Comparison of ENCODE assay signal across 23 cellular contexts in the genomic region with DNA sequence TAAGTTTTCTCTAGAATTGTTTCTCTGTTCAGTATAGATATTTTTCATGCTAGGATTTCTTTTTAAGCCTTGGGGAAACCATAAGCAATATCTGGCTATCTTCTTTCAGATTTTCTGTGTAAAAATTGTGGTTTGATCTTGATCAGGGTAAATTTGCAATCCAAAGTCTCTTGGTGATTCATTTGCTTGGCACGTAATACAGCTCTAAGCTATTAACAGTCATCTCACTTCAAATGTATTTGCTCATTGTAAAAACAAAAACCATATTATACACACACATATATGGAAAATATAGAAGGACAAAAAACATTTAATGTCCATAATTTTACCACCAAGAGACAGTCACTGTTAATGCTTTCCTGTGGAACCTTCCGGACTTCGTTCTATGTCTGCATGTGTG.
DNase-seq lines count a peak whose midpoint lies in the region; ATAC-seq, FAIRE-seq and TF ChIP-seq lines count a peak whose summit lies in the region.
"Had no signal": no experiment of that assay in that cellular context is flagged by ENCODE, and none has a peak within 500 bp of the region (broad histone marks: within the 10 kb centered on the region; RNA-seq: fewer than 3 reads in every experiment).

No MANE protein-coding gene starts in this region.

- H3K27me3 ChIP-seq in bronchial epithelial cell (ENCODE audit: control insufficient read depth, insufficient read depth, low read length) (no peaks in the 10 kb centered on the region), keratinocyte (ENCODE audit: control insufficient read depth, extremely low read depth, insufficient read depth, low read length) (no peaks in the 10 kb centered on the region)
- H3K27me3 ChIP-seq: MG63 had no signal

- dilution Hi-C loops in keratinocyte (cut with MboI; ENCODE audit: extremely low pct_ligation_motif_present, low sequenced_read_pairs): no loop called here

- H3K4me2 ChIP-seq in keratinocyte (ENCODE audit: control insufficient read depth, extremely low read depth, insufficient read depth, low read depth, low read length): peak overlapping the region; percentile 67

- H3K4me1 ChIP-seq in keratinocyte (ENCODE audit: control insufficient read depth, extremely low read depth, insufficient read depth, low read length): peaks cover 32% of the 10 kb centered on the region

- peak; percentile 6 for DNase-seq in AG10803 (ENCODE audit: low read depth)
- DNase-seq in NCI-H226: peak; percentile 35
- DNase-seq in bronchial epithelial cell (ENCODE audit: low read depth): peak; percentile 83
- DNase-seq in keratinocyte (ENCODE audit: low read depth, low spot score): peak; percentile 17
- no peak for DNase-seq in central memory CD4-positive, alpha-beta T cell
- DNase-seq in KBM-7: no peak
- no peak for DNase-seq in inferior parietal cortex (ENCODE audit: extremely low spot score)
- DNase-seq: activated CD4-positive, alpha-beta T cell treated with anti-CD3 and anti-CD28 coated beads for 4 hours; activated naive CD4-positive, alpha-beta T cell treated with anti-CD3 and anti-CD28 coated beads, Interleukin-2, amount 50 U/mL, for 16 hours; activated T-cell treated with anti-CD3 and anti-CD28 coated beads for 4 hours; caudate nucleus; CD8-positive, alpha-beta memory T cell; endodermal cell; head of caudate nucleus; MG63; NCI-H1930; NCI-H510A treated with DMSO at 0.1 percent for 48 hours; retina had no signal

- no peaks in the 10 kb centered on the region for H3K9me1 ChIP-seq in keratinocyte (ENCODE audit: control insufficient read depth, extremely low read depth, insufficient read depth, low read length)

- H3K79me2 ChIP-seq in keratinocyte (ENCODE audit: control insufficient read depth, insufficient read depth, low read length): no peaks in the 10 kb centered on the region

- no peak overlapping the region for H3K4me3 ChIP-seq in AG10803 (ENCODE audit: low read length)
- H3K4me3 ChIP-seq in bronchial epithelial cell (ENCODE audit: low read depth, low read length): no peak overlapping the region
- H3K4me3 ChIP-seq in keratinocyte (ENCODE audit: control insufficient read depth in 2 of 3, extremely low read depth in 1 of 3, insufficient read depth in 2 of 3, low read depth in 1 of 3, low read length in 3 of 3): peak overlapping the region in 2 of 3 experiments; percentile 5 to 17
- H3K4me3 ChIP-seq: MG63, SK-N-MC had no signal

- H4K20me1 ChIP-seq in keratinocyte (ENCODE audit: control insufficient read depth, extremely low read depth, insufficient read depth, low read length): no peaks in the 10 kb centered on the region

- H3K9ac ChIP-seq in keratinocyte (ENCODE audit: control insufficient read depth, extremely low read depth, insufficient read depth, low read length): no peak overlapping the region

- no peak for ATAC-seq in HG03439 (IDR thresholded peaks at IDR 0.05; ENCODE audit: unreplicated experiment)

- H3K9me3 ChIP-seq in keratinocyte (ENCODE audit: control insufficient read depth, low read depth, low read length): no peaks in the 10 kb centered on the region
- H3K9me3 ChIP-seq: MG63 had no signal

- in situ Hi-C loops in KBM-7 (cut with MboI; ENCODE audit: low pct_unique_long_range_greater_than_20kb, low sequenced_read_pairs): loop anchor here (25.0 kb wide), 1 partner anchor 99 kb away; no protein-coding TSS in a partner anchor

- no peak overlapping the region for H2AFZ ChIP-seq in keratinocyte (ENCODE audit: control insufficient read depth, low read length)

- TF ChIP-seq CTCF in AG10803 (conservative IDR thresholded peaks at IDR 0.05; ENCODE audit: low read length) (no peak), bronchial epithelial cell (IDR thresholded peaks at IDR 0.05; ENCODE audit: insufficient read depth, low read length, severe bottlenecking) (no peak), keratinocyte (optimal IDR thresholded peaks at IDR 0.05 in 1 of 3, IDR thresholded peaks at IDR 0.05 in 1 of 3, conservative IDR thresholded peaks at IDR 0.05 in 1 of 3; ENCODE audit: extremely low read depth in 1 of 3, insufficient read depth in 2 of 3, low read length in 3 of 3) (no peak)

- H3K27ac ChIP-seq in keratinocyte (ENCODE audit: control insufficient read depth, insufficient read depth, low read length): peak overlapping the region; percentile 81
- H3K27ac ChIP-seq: SK-N-MC had no signal

- FAIRE-seq in bronchial epithelial cell (lab: Jason Lieb, UNC): no peak
- FAIRE-seq in keratinocyte (lab: Jason Lieb, UNC): peak; percentile 48
- FAIRE-seq: G401.6, GM12892, islet of Langerhans had no signal

- H3K36me3 ChIP-seq in bronchial epithelial cell (ENCODE audit: control insufficient read depth, insufficient read depth, low read length) (no peaks in the 10 kb centered on the region), keratinocyte (ENCODE audit: control insufficient read depth in 2 of 2, extremely low read depth in 1 of 2, insufficient read depth in 2 of 2, low read length in 2 of 2) (no peaks in the 10 kb centered on the region)
- H3K36me3 ChIP-seq: MG63 had no signal

Comparison
In these comparisons a context has a peak if more than half of its experiments do, and no peak if none do; other contexts are left out.
1. DNase-seq: peak in AG10803 (single experiment), NCI-H226 (single experiment), bronchial epithelial cell (single experiment) and keratinocyte (single experiment); none in central memory CD4-positive, alpha-beta T cell (single experiment), KBM-7 (single experiment) and inferior parietal cortex (single experiment).
2. H3K4me3 ChIP-seq: peak in keratinocyte (2 of 3); none in AG10803 (single experiment) and bronchial epithelial cell (single experiment).